Comparison of ENCODE assay signal across 31 cellular contexts in genomic region chr3:183013857-183014256, GRCh38.
"Had no signal": no experiment of that assay in that cellular context is flagged by ENCODE, and none has a peak within 500 bp of the region (broad histone marks: within the 10 kb centered on the region; RNA-seq: fewer than 3 reads in every experiment).

No MANE protein-coding gene starts in this region.

- H3K27ac ChIP-seq: breast epithelium, colonic mucosa, KMS-11, Peyer's patch, RWPE1, SJSA1 had no signal

- H3K36me3 ChIP-seq: breast epithelium, colonic mucosa had no signal

- H3K4me1 Mint-ChIP-seq: activated naive CD4-positive, alpha-beta T cell treated with anti-CD3 and anti-CD28 coated beads, Interleukin-2, amount 50 U/mL, for 24 hours had no signal

- H3K4me2 ChIP-seq: KMS-11 had no signal

- DNase-seq: activated CD4-positive, alpha-beta T cell treated with anti-CD3 and anti-CD28 coated beads for 48 hours; activated CD4-positive, alpha-beta T cell treated with anti-CD3 and anti-CD28 coated beads, Interleukin-2, amount 50 U/mL, for 4 hours; activated CD8-positive, alpha-beta memory T cell treated with anti-CD3 and anti-CD28 coated beads, Interleukin-2, amount 50 U/mL, for 48 hours; activated CD8-positive, alpha-beta T cell treated with anti-CD3 and anti-CD28 coated beads, Interleukin-2, amount 10 ng/mL, durations not matched to agents 7 days and 5 days; activated effector memory CD4-positive, alpha-beta T cell treated with Interleukin-2 at 50 U/mL for 16 hours; activated naive CD4-positive, alpha-beta T cell; activated T-cell treated with anti-CD3 and anti-CD28 coated beads, Interleukin-2, amount 50 U/mL, for 1 hour; aorta; caudate nucleus; colonic mucosa; IMR-90; NCI-H1092; NCI-H1417; NCI-H1930; NCI-H2171 treated with DMSO at 0.1 percent for 48 hours; NCI-H226; NCI-H510A; NCI-H526 treated with DMSO at 0.1 percent for 48 hours; NCI-H82; NK-92 treated with Interleukin-12 subunit alpha and Interleukin-12 subunit beta, amount 100 ng/mL, for 24 hours; Peyer's patch; Right ventricle myocardium superior; T-helper 17 cell; T-helper 9 cell had no signal

- H3K9me3 Mint-ChIP-seq: activated naive CD4-positive, alpha-beta T cell treated with anti-CD3 and anti-CD28 coated beads, Interleukin-2, amount 50 U/mL, for 24 hours; activated T-helper 1 cell treated with anti-CD3 and anti-CD28 coated beads, Interleukin-12 subunit alpha, Interleukin-12 subunit beta, Interleukin-2, Interleukin-4 antibody, amounts not matched to agents 30 ng/mL and 10 ng/mL and 1 ng/mL, durations not matched to agents 14 hours and 24 hours and 36 hours had no signal

- H3K4me3 Mint-ChIP-seq: activated CD8-positive, alpha-beta T cell treated with anti-CD3 and anti-CD28 coated beads, Interleukin-2, amount 10 ng/mL, durations not matched to agents 7 days and 5 days; activated naive CD4-positive, alpha-beta T cell treated with anti-CD3 and anti-CD28 coated beads, Interleukin-2, amount 50 U/mL, for 24 hours; activated T-helper 1 cell treated with anti-CD3 and anti-CD28 coated beads, Interleukin-12 subunit alpha, Interleukin-12 subunit beta, Interleukin-2, Interleukin-4 antibody, amounts not matched to agents 30 ng/mL and 10 ng/mL and 1 ng/mL, durations not matched to agents 14 hours and 24 hours and 36 hours; T-helper 17 cell had no signal

- ATAC-seq: activated CD4-positive, CD25-positive, alpha-beta regulatory T cell treated with anti-CD3 and anti-CD28 coated beads, Interleukin-2, amount 50 U/mL, for 24 hours; activated CD8-positive, alpha-beta T cell treated with anti-CD3 and anti-CD28 coated beads, Interleukin-2, amount 10 ng/mL, durations not matched to agents 7 days and 5 days; T-helper 17 cell had no signal

- H3K27me3 Mint-ChIP-seq: activated naive CD4-positive, alpha-beta T cell treated with anti-CD3 and anti-CD28 coated beads, Interleukin-2, amount 50 U/mL, for 24 hours; T-helper 17 cell had no signal

- H3K9ac ChIP-seq: KMS-11 had no signal

- H3K4me3 ChIP-seq: breast epithelium, colonic mucosa, Peyer's patch, SJSA1 had no signal

- H3K4me1 ChIP-seq: breast epithelium, colonic mucosa, Peyer's patch had no signal

- H3K27me3 ChIP-seq: breast epithelium, colonic mucosa, Peyer's patch, SJSA1 had no signal

- H3K9me3 ChIP-seq: breast epithelium, colonic mucosa, Peyer's patch, SJSA1 had no signal
